In genomic region chr10:54962134-54962900, GRCh38 we compare ENCODE assay signal across 17 cellular contexts.
DNase-seq lines count a peak whose midpoint lies in the region; ATAC-seq and TF ChIP-seq lines count a peak whose summit lies in the region.
"Had no signal": no experiment of that assay in that cellular context is flagged by ENCODE, and none has a peak within 500 bp of the region (broad histone marks: within the 10 kb centered on the region; RNA-seq: fewer than 3 reads in every experiment).

No MANE protein-coding gene starts in this region.

- no peak overlapping the region for H3K4me3 Mint-ChIP-seq in chondrocyte (ENCODE audit: unreplicated experiment)
- H3K4me3 Mint-ChIP-seq: B cell; CD4-positive, CD25-positive, alpha-beta regulatory T cell; IgD-negative memory B cell had no signal

- peaks cover 3% of the 10 kb centered on the region for H3K4me1 Mint-ChIP-seq in chondrocyte (ENCODE audit: low read depth)
- H3K4me1 Mint-ChIP-seq: B cell; CD4-positive, CD25-positive, alpha-beta regulatory T cell; IgD-negative memory B cell had no signal

- no peaks in the 10 kb centered on the region for H3K9me3 Mint-ChIP-seq in chondrocyte (ENCODE audit: low read depth)
- H3K9me3 Mint-ChIP-seq: IgD-negative memory B cell had no signal

- WGBS in spleen, 5 donors: 61 to 80% (median 69%) methylated on average over 6 of the region's 6 CpGs

- no peak overlapping the region for H3K4me3 ChIP-seq in spleen
- H3K4me3 ChIP-seq in upper lobe of right lung: no peak overlapping the region
- H3K4me3 ChIP-seq: BLaER1 treated with 17β-estradiol and CSF1 and Interleukin-3, amounts not matched to agents 10 nM and 100 nM; HAP-1 had no signal

- no peaks in the 10 kb centered on the region for H3K36me3 Mint-ChIP-seq in chondrocyte (ENCODE audit: low read depth)
- H3K36me3 Mint-ChIP-seq: CD4-positive, CD25-positive, alpha-beta regulatory T cell; IgD-negative memory B cell had no signal

- H3K27me3 ChIP-seq in spleen (replicated peaks in 1 of 7) (no peaks in the 10 kb centered on the region), upper lobe of right lung (no peaks in the 10 kb centered on the region)
- H3K27me3 ChIP-seq: BLaER1 treated with 17β-estradiol and CSF1 and Interleukin-3, amounts not matched to agents 10 nM and 100 nM had no signal

- intact Hi-C loops in spleen (cut with DNase I; ENCODE audit: low total_unique reads) (no loop called here), upper lobe of right lung (cut with DNase I) (no loop called here)

- DNase-seq in D341Med (ENCODE audit: low spot score) (peak; percentile 20), chondrocyte (ENCODE audit: low spot score) (peak; percentile 79), spleen (peak; percentile 47), upper lobe of right lung (no peak), middle frontal gyrus (ENCODE audit: extremely low spot score, low spot score) (no peak), NCI-H2029 treated with DMSO at 0.1 percent for 48 hours (lab: John Stamatoyannopoulos, UW) (no peak)
- DNase-seq: Caco-2; CD4-positive, CD25-positive, alpha-beta regulatory T cell; DMS153; DMS79; GDM1 had no signal

- H3K9me3 ChIP-seq in spleen (peaks cover 0 to 16% (median 6%) of the 10 kb centered on the region in 8 donors), upper lobe of right lung (no peaks in the 10 kb centered on the region)
- H3K9me3 ChIP-seq: Caco-2, HAP-1 had no signal

- TF ChIP-seq CTCF in chondrocyte (IDR thresholded peaks at IDR 0.05) (no peak), spleen (IDR thresholded peaks at IDR 0.05 in 8 of 11, conservative IDR thresholded peaks at IDR 0.05 in 3 of 11) (no peak), upper lobe of right lung (IDR thresholded peaks at IDR 0.05) (no peak)

- H3K4me1 ChIP-seq in spleen (no peaks in the 10 kb centered on the region), upper lobe of right lung (no peaks in the 10 kb centered on the region)
- H3K4me1 ChIP-seq: BLaER1 treated with 17β-estradiol and CSF1 and Interleukin-3, amounts not matched to agents 10 nM and 100 nM; Caco-2 had no signal

- H3K36me3 ChIP-seq in spleen: no peaks in the 10 kb centered on the region
- no peaks in the 10 kb centered on the region for H3K36me3 ChIP-seq in upper lobe of right lung
- H3K36me3 ChIP-seq: BLaER1 treated with 17β-estradiol and CSF1 and Interleukin-3, amounts not matched to agents 10 nM and 100 nM; HAP-1 had no signal

- H3K27me3 Mint-ChIP-seq in chondrocyte (ENCODE audit: low read depth): no peaks in the 10 kb centered on the region
- H3K27me3 Mint-ChIP-seq: B cell; CD4-positive, CD25-positive, alpha-beta regulatory T cell; IgD-negative memory B cell had no signal

- H3K27ac ChIP-seq in spleen: no peak overlapping the region
- H3K27ac ChIP-seq in upper lobe of right lung: no peak overlapping the region
- H3K27ac ChIP-seq: BLaER1 treated with 17β-estradiol and CSF1 and Interleukin-3, amounts not matched to agents 10 nM and 100 nM had no signal

- TF ChIP-seq POLR2A in spleen (IDR thresholded peaks at IDR 0.05): no peak

- ATAC-seq in upper lobe of right lung: peak; percentile 41
- no peak for ATAC-seq in GM21390 (IDR thresholded peaks at IDR 0.05; ENCODE audit: unreplicated experiment)
- ATAC-seq: HepG2 had no signal

- H3K27ac Mint-ChIP-seq in chondrocyte (ENCODE audit: unreplicated experiment): no peak overlapping the region
- H3K27ac Mint-ChIP-seq: B cell; CD4-positive, CD25-positive, alpha-beta regulatory T cell; IgD-negative memory B cell had no signal

Comparison
In these comparisons a context has a peak if more than half of its experiments do, and no peak if none do; other contexts are left out.
1. DNase-seq: peak in D341Med (single experiment), chondrocyte (single experiment) and spleen (single experiment); none in upper lobe of right lung (single experiment), middle frontal gyrus (single experiment) and NCI-H2029 treated with DMSO at 0.1 percent for 48 hours (single experiment).